In genomic region chr22:17866621-17867020, GRCh38 we compare ENCODE assay signal across 12 cellular contexts.
A peak's percentile ranks its signal among the peaks of the same experiment; 100 is the strongest.
DNase-seq lines count a peak whose midpoint lies in the region; TF ChIP-seq lines count a peak whose summit lies in the region.
"Had no signal": no experiment of that assay in that cellular context is flagged by ENCODE, and none has a peak within 500 bp of the region (broad histone marks: within the 10 kb centered on the region; RNA-seq: fewer than 3 reads in every experiment).

No MANE protein-coding gene starts in this region.

- no peak for TF ChIP-seq EP300 in suprapubic skin (IDR thresholded peaks at IDR 0.05)

- H3K4me1 Mint-ChIP-seq in brain, result peaks cover 30% of the 10 kb centered on the region

- no peaks in the 10 kb centered on the region for H3K9me3 ChIP-seq in muscle layer of duodenum (ENCODE audit: control insufficient read depth in 1 of 2, low read length in 2 of 2)
- no peaks in the 10 kb centered on the region for H3K9me3 ChIP-seq in suprapubic skin

- DNase-seq in COLO829 (ENCODE audit: low spot score) (peak; percentile 35), suprapubic skin (ENCODE audit: low spot score in 2 of 2) (no peak), NCI-H524 treated with DMSO at 0.1 percent for 48 hours (lab: John Stamatoyannopoulos, UW) (no peak), GM20000 (ENCODE audit: low spot score) (no peak), NCI-H2196 (lab: John Stamatoyannopoulos, UW; ENCODE audit: unreplicated experiment) (no peak)
- DNase-seq: ACHN; CD4-positive, alpha-beta T cell; GDM1; NCI-H1930; NCI-H2171 treated with DMSO at 0.1 percent for 48 hours had no signal

- H3K4me1 ChIP-seq in muscle layer of duodenum (ENCODE audit: control insufficient read depth in 1 of 2, insufficient read depth in 2 of 2, low read length in 2 of 2) (peaks cover 4 to 27% of the 10 kb centered on the region in 2 donors), suprapubic skin (peaks cover 11% of the 10 kb centered on the region)

- 84% methylated on average over 7 of the region's 7 CpGs for WGBS in suprapubic skin

- H3K4me3 ChIP-seq in muscle layer of duodenum (ENCODE audit: low read depth in 1 of 2, low read length in 2 of 2), result no peak overlapping the region
- H3K4me3 ChIP-seq in suprapubic skin, result no peak overlapping the region

- TF ChIP-seq POLR2A in suprapubic skin (IDR thresholded peaks at IDR 0.05), result no peak

- peaks cover 43 to 61% of the 10 kb centered on the region in 2 donors for H3K36me3 ChIP-seq in muscle layer of duodenum (ENCODE audit: control insufficient read depth in 1 of 2, insufficient read depth in 2 of 2, low read length in 2 of 2)
- H3K36me3 ChIP-seq in suprapubic skin, result peaks cover 66% of the 10 kb centered on the region

- TF ChIP-seq CTCF in brain (conservative IDR thresholded peaks at IDR 0.05) (no peak), suprapubic skin (IDR thresholded peaks at IDR 0.05) (no peak), GM20000 (IDR thresholded peaks at IDR 0.05; ENCODE audit: extremely low read depth, missing control alignments) (no peak)

- H3K27ac ChIP-seq in muscle layer of duodenum (ENCODE audit: low read length) (peak overlapping the region; percentile 61), suprapubic skin (peak overlapping the region; percentile 29)

- H3K27me3 ChIP-seq in muscle layer of duodenum (ENCODE audit: low read depth, low read length) (no peaks in the 10 kb centered on the region), suprapubic skin (no peaks in the 10 kb centered on the region)

- H3K27me3 Mint-ChIP-seq in brain, result no peaks in the 10 kb centered on the region
- H3K27me3 Mint-ChIP-seq: CD4-positive, alpha-beta T cell had no signal

- peaks cover 66% of the 10 kb centered on the region for H3K36me3 Mint-ChIP-seq in brain

- H3K9me3 Mint-ChIP-seq in brain, result no peaks in the 10 kb centered on the region
- H3K9me3 Mint-ChIP-seq: CD4-positive, alpha-beta T cell had no signal

- H3K27ac Mint-ChIP-seq in brain, result peak overlapping the region; percentile 91 to 97 (median 96)
- H3K27ac Mint-ChIP-seq: CD4-positive, alpha-beta T cell had no signal

- peak overlapping the region in 4 of 5 experiments; percentile 22 to 75 (median 48) for H3K4me3 Mint-ChIP-seq in brain
- H3K4me3 Mint-ChIP-seq: CD4-positive, alpha-beta T cell had no signal
